In genomic region chr1:169601096-169601881, GRCh38 we compare ENCODE assay signal across 8 cellular contexts. TPM values are rescaled to one million over a fixed set of nuclear protein-coding genes. Genes with fewer than 3 reads are reported as not detected.
DNase-seq lines count a peak whose midpoint lies in the region; ATAC-seq and TF ChIP-seq lines count a peak whose summit lies in the region.

No MANE protein-coding gene starts in this region.

- intact Hi-C loops in cardiac septum (cut with DNase I) = loop anchor here (2.0 to 5.0 kb wide), 2 partner anchors 111 to 208 kb away; partner anchors contain the start of gene SELL
- intact Hi-C loops in ascending aorta (cut with DNase I) = loop anchor here (2.0 kb wide), 1 partner anchor 208 kb away; no protein-coding TSS in a partner anchor
- intact Hi-C loops in left colon (cut with DNase I, micrococcal nuclease) = loop anchor here in 1 of 2 donors (10.0 kb wide), 1 partner anchor 114 kb away; the partner anchor contains the start of gene SELL

- peaks cover 7% of the 10 kb centered on the region for H3K27me3 ChIP-seq in cardiac muscle cell
- H3K27me3 ChIP-seq in ascending aorta = no peaks in the 10 kb centered on the region

- no peaks in the 10 kb centered on the region for H3K9me3 ChIP-seq in cardiac muscle cell (ENCODE audit: low read depth)
- no peaks in the 10 kb centered on the region for H3K9me3 ChIP-seq in ascending aorta

- no peak overlapping the region for H3K4me3 ChIP-seq in cardiac muscle cell
- H3K4me3 ChIP-seq in ascending aorta = no peak overlapping the region

- DNase-seq in cardiac muscle cell (ENCODE audit: low read depth in 1 of 2, low spot score in 1 of 2) (peak; percentile 6 to 59), cardiac septum (ENCODE audit: low spot score) (no peak), LoVo (ENCODE audit: low spot score) (peak; percentile 32), ascending aorta (ENCODE audit: low spot score in 2 of 2) (no peak), left colon (no peak)

- no peaks in the 10 kb centered on the region for H3K36me3 ChIP-seq in cardiac muscle cell
- H3K36me3 ChIP-seq in ascending aorta = no peaks in the 10 kb centered on the region

- H3K4me1 ChIP-seq in cardiac muscle cell (ENCODE audit: low read depth) (no peaks in the 10 kb centered on the region), ascending aorta (no peaks in the 10 kb centered on the region)

- TF ChIP-seq CTCF in cardiac muscle cell (IDR thresholded peaks at IDR 0.05; ENCODE audit: low read depth, low read length) (peak; percentile 45), ascending aorta (IDR thresholded peaks at IDR 0.05) (peak; percentile 20 to 44 (median 28))

- ATAC-seq in left colon = peak; percentile 40
- no peak for ATAC-seq in HG03039 (IDR thresholded peaks at IDR 0.05; ENCODE audit: unreplicated experiment)
- no peak for ATAC-seq in GM18498 (IDR thresholded peaks at IDR 0.05; ENCODE audit: unreplicated experiment)
- no peak for ATAC-seq in HG03432 (IDR thresholded peaks at IDR 0.05; ENCODE audit: unreplicated experiment)

- H3K27ac ChIP-seq in cardiac muscle cell (no peak overlapping the region), ascending aorta (no peak overlapping the region)

RNA-seq across cellular contexts. Expression of gene F5, which starts 15.0 kb away (rescaled TPM):
- total RNA-seq in cardiac muscle cell = not detected in 2 replicates
- polyA plus RNA-seq in cardiac muscle cell = 0.01 and 0.17 TPM in 2 replicates
- total RNA-seq in cardiac septum = 0.97 TPM
- not detected for total RNA-seq in ascending aorta
- total RNA-seq in left colon = 1 to 10 TPM; 1.2 TPM

RNA-seq across cellular contexts. Expression of gene SELP, which starts 28.6 kb away (rescaled TPM):
- total RNA-seq in cardiac muscle cell (not detected in 2 replicates), cardiac septum (10.6 TPM), ascending aorta (40.0 TPM), left colon (1 to 10 TPM; 1.5 to 3.0 TPM)
- not detected in 2 replicates for polyA plus RNA-seq in cardiac muscle cell

Comparison
In these comparisons a context has a peak if more than half of its experiments do, and no peak if none do; other contexts are left out.
1. DNase-seq: peak in cardiac muscle cell (2 of 2) and LoVo (single experiment); none in cardiac septum (single experiment), ascending aorta (0 of 2) and left colon (0 of 2).